1 cellular context compared by ENCODE assay signal in the genomic region with DNA sequence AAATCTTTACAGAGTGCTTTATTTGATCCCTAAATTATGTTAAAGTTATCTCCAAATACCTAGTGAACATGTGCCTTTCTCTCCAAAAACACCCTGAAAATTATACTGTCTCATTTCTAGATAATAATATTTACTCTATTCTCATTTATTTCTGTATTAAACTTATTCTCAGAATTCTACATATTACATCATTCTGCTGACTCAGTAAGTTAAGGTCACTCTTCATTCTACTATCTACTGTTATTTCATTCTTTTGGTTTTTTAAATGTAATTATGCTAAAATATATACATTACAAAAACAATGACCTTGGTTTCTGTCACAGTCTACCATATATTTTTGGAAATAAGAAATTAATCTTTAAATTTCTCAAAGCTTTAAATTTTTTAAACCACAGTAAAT.
TF ChIP-seq lines count a peak whose summit lies in the region.

No MANE protein-coding gene starts in this region.

TF ChIP-seq in K562, 482 proteins besides CTCF, POLR2A, EP300 and RAD21 (continued from another document):
- TF ChIP-seq, protein P1, sequence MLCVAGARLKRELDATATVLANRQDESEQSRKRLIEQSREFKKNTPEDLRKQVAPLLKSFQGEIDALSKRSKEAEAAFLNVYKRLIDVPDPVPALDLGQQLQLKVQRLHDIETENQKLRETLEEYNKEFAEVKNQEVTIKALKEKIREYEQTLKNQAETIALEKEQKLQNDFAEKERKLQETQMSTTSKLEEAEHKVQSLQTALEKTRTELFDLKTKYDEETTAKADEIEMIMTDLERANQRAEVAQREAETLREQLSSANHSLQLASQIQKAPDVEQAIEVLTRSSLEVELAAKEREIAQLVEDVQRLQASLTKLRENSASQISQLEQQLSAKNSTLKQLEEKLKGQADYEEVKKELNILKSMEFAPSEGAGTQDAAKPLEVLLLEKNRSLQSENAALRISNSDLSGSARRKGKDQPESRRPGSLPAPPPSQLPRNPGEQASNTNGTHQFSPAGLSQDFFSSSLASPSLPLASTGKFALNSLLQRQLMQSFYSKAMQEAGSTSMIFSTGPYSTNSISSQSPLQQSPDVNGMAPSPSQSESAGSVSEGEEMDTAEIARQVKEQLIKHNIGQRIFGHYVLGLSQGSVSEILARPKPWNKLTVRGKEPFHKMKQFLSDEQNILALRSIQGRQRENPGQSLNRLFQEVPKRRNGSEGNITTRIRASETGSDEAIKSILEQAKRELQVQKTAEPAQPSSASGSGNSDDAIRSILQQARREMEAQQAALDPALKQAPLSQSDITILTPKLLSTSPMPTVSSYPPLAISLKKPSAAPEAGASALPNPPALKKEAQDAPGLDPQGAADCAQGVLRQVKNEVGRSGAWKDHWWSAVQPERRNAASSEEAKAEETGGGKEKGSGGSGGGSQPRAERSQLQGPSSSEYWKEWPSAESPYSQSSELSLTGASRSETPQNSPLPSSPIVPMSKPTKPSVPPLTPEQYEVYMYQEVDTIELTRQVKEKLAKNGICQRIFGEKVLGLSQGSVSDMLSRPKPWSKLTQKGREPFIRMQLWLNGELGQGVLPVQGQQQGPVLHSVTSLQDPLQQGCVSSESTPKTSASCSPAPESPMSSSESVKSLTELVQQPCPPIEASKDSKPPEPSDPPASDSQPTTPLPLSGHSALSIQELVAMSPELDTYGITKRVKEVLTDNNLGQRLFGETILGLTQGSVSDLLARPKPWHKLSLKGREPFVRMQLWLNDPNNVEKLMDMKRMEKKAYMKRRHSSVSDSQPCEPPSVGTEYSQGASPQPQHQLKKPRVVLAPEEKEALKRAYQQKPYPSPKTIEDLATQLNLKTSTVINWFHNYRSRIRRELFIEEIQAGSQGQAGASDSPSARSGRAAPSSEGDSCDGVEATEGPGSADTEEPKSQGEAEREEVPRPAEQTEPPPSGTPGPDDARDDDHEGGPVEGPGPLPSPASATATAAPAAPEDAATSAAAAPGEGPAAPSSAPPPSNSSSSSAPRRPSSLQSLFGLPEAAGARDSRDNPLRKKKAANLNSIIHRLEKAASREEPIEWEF (CRISPR knock-in tag; IDR thresholded peaks at IDR 0.05) = no peak
TF ChIP-seq in K562: peak in this region for 7.
